In the genomic region with DNA sequence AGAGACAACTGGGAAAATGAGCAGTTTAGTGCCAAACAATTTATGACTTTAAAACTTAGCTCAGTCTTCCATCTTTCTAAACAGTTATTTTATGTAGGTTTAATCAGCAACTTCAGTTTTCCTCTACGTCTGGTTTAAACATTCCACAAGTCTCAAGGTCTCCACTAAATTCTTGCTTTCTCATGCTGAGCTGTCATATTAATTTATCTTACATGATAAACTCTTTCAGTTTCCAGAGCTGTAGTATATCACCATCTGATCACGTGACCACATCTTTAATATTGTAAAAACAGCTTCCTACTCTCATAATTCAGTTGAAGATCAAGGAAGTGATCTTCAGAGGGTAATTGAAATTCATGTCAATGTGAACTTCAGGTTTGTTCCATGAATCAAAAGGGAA, we compare ENCODE assay signal across 29 cellular contexts.
DNase-seq lines count a peak whose midpoint lies in the region; ATAC-seq, FAIRE-seq and TF ChIP-seq lines count a peak whose summit lies in the region.
"Had no signal": no experiment of that assay in that cellular context is flagged by ENCODE, and none has a peak within 500 bp of the region (broad histone marks: within the 10 kb centered on the region; RNA-seq: fewer than 3 reads in every experiment).

No MANE protein-coding gene starts in this region.

- H3K27me3 ChIP-seq in GM12878 (replicated peaks in 1 of 2; ENCODE audit: control insufficient read depth in 2 of 2, insufficient read depth in 2 of 2, low read length in 1 of 2) (no peaks in the 10 kb centered on the region), GM23338 (ENCODE audit: insufficient read depth) (no peaks in the 10 kb centered on the region)
- H3K27me3 ChIP-seq: hepatocyte, tibial nerve had no signal

- FAIRE-seq in GM12878 (lab: Jason Lieb, UNC), result no peak
- FAIRE-seq: bronchial epithelial cell, frontal cortex, GM12892, TTC549 had no signal

- H3K4me1 ChIP-seq in GM12878 (ENCODE audit: control insufficient read depth, insufficient read depth, low read length) (no peaks in the 10 kb centered on the region), GM23338 (ENCODE audit: insufficient read depth) (no peaks in the 10 kb centered on the region)
- H3K4me1 ChIP-seq: tibial nerve had no signal

- POLR2A ChIA-PET in GM12878 (lab: Charles Lee), result no interaction called here

- 25% methylated on average over 2 of the region's 2 CpGs for WGBS in GM12878 (ENCODE audit: insufficient coverage, insufficient replicate concordance, low lambda C conversion rate, missing lambda C conversion rate)

- TF ChIP-seq RAD21 in GM12878 (IDR thresholded peaks at IDR 0.05; ENCODE audit: insufficient read depth, low read depth, low read length), result no peak

- no peaks in the 10 kb centered on the region for H3K36me3 ChIP-seq in GM12878 (ENCODE audit: control insufficient read depth in 2 of 2, insufficient read depth in 2 of 2, low read length in 1 of 2)
- no peaks in the 10 kb centered on the region for H3K36me3 ChIP-seq in GM23338 (ENCODE audit: insufficient read depth)
- H3K36me3 ChIP-seq: tibial nerve had no signal

- no peak overlapping the region for H2AFZ ChIP-seq in GM12878 (ENCODE audit: control insufficient read depth, low read depth, low read length)
- no peak overlapping the region for H2AFZ ChIP-seq in GM23338
- H2AFZ ChIP-seq: hepatocyte had no signal

- no peaks in the 10 kb centered on the region for H3K9me2 ChIP-seq in GM23338 (ENCODE audit: insufficient read depth)

- no peak for TF ChIP-seq EP300 in GM12878 (IDR thresholded peaks at IDR 0.05; ENCODE audit: borderline replicate concordance in 1 of 2, control insufficient read depth in 1 of 2, low read depth in 2 of 2, low read length in 2 of 2)

- H3K27ac ChIP-seq in GM12878 (ENCODE audit: control insufficient read depth, insufficient read depth), result no peak overlapping the region
- H3K27ac ChIP-seq in GM23338 (ENCODE audit: low read depth), result no peak overlapping the region
- H3K27ac ChIP-seq: coronary artery, hepatocyte, tibial nerve had no signal

- H3K27ac Mint-ChIP-seq in Calu3 (ENCODE audit: unreplicated experiment) (peak overlapping the region; percentile 27), GM23338 (no peak overlapping the region)
- H3K27ac Mint-ChIP-seq: activated CD8-positive, alpha-beta T cell treated with anti-CD3 and anti-CD28 coated beads, Interleukin-2, amount 10 ng/mL, durations not matched to agents 7 days and 5 days; activated T-helper 17 cell treated with anti-CD3 and anti-CD28 coated beads, Interleukin-2, amount 50 U/mL, for 72 hours; CD8-positive, alpha-beta memory T cell; stimulated activated effector memory CD8-positive, alpha-beta T cell treated with anti-CD3 and anti-CD28 coated beads, Interleukin-12 subunit alpha, Interleukin-12 subunit beta, amount 100 ng/mL, for 72 hours; T-helper 1 cell treated with Interleukin-12 subunit alpha and Interleukin-12 subunit beta and Interleukin-4 antibody, amounts not matched to agents 30 μg/mL and 1 μg/mL, for 36 hours had no signal

- DNase-seq in Calu3 (no peak), OCI-M1 (lab: John Stamatoyannopoulos, UW) (peak; percentile 87), GM12878 (ENCODE audit: low read depth, low spot score) (no peak), left kidney (ENCODE audit: low read depth, low spot score) (peak; percentile 7), DMS153 (lab: John Stamatoyannopoulos, UW) (no peak), NCI-H524 (lab: John Stamatoyannopoulos, UW) (no peak), GM23338 (ENCODE audit: low spot score) (no peak)
- DNase-seq: activated CD4-positive, alpha-beta T cell treated with anti-CD3 and anti-CD28 coated beads for 1 hour; activated CD8-positive, alpha-beta T cell treated with anti-CD3 and anti-CD28 coated beads, Interleukin-2, amount 10 ng/mL, durations not matched to agents 7 days and 5 days; activated naive CD4-positive, alpha-beta T cell treated with anti-CD3 and anti-CD28 coated beads, Interleukin-2, amount 50 U/mL, for 16 hours; CD8-positive, alpha-beta memory T cell; effector memory CD4-positive, alpha-beta T cell; NCI-H1092 treated with DMSO at 0.1 percent for 48 hours; NCI-H1694 treated with DMSO at 0.1 percent for 48 hours; RPMI8226; stimulated activated CD4-positive, alpha-beta T cell treated with anti-CD3 and anti-CD28 coated beads, Interleukin-15, amount 100 ng/mL, for 24 hours had no signal

- H3K4me2 ChIP-seq in GM12878 (ENCODE audit: control insufficient read depth, insufficient read depth) (no peak overlapping the region), GM23338 (no peak overlapping the region)
- H3K4me2 ChIP-seq: hepatocyte had no signal

- CTCF ChIA-PET in Calu3 (lab: Charles Lee), result interaction anchor here (0.6 kb wide), 1 partner anchor 1470 kb away, joined by 4 read pairs; no protein-coding TSS in a partner anchor
- CTCF ChIA-PET in GM12878 (lab: Yijun Ruan, JAX), result no interaction called here

- no peaks in the 10 kb centered on the region for H3F3A ChIP-seq in GM23338 (replicated peaks; ENCODE audit: low read depth)

- H3K9me3 Mint-ChIP-seq in Calu3 (ENCODE audit: low read depth, unreplicated experiment), result peaks cover 2% of the 10 kb centered on the region
- H3K9me3 Mint-ChIP-seq in GM23338, result no peaks in the 10 kb centered on the region
- H3K9me3 Mint-ChIP-seq: nephron; T-helper 1 cell treated with Interleukin-12 subunit alpha and Interleukin-12 subunit beta and Interleukin-4 antibody, amounts not matched to agents 30 μg/mL and 1 μg/mL, for 36 hours had no signal

- TF ChIP-seq POLR2A in GM12878 (IDR thresholded peaks at IDR 0.05; ENCODE audit: low read depth, low read length), result no peak

- no peaks in the 10 kb centered on the region for H3K9me3 ChIP-seq in GM12878 (replicated peaks; ENCODE audit: control insufficient read depth, insufficient read depth, low read length)
- H3K9me3 ChIP-seq: tibial nerve had no signal

- BruUV-seq in Calu3 (replicated peaks; lab: Mats Ljungman, UMichigan) (no TSS peak), GM12878 (replicated peaks; lab: Mats Ljungman, UMichigan) (no TSS peak)

- H3K4me1 Mint-ChIP-seq in Calu3 (ENCODE audit: low read depth, unreplicated experiment) (peaks cover 9% of the 10 kb centered on the region), GM23338 (peaks cover 22% of the 10 kb centered on the region)
- H3K4me1 Mint-ChIP-seq: activated T-helper 17 cell treated with anti-CD3 and anti-CD28 coated beads, Interleukin-2, amount 50 U/mL, for 72 hours; CD8-positive, alpha-beta memory T cell; nephron; stimulated activated effector memory CD8-positive, alpha-beta T cell treated with anti-CD3 and anti-CD28 coated beads, Interleukin-12 subunit alpha, Interleukin-12 subunit beta, amount 100 ng/mL, for 72 hours had no signal

- TF ChIP-seq CTCF in Calu3 (IDR thresholded peaks at IDR 0.05; ENCODE audit: unreplicated experiment) (no peak), GM12878 (IDR thresholded peaks at IDR 0.05 in 2 of 3, conservative IDR thresholded peaks at IDR 0.05 in 1 of 3; ENCODE audit: control insufficient read depth in 2 of 3, extremely low read depth in 1 of 3, insufficient read depth in 1 of 3, low read depth in 3 of 3, low read length in 3 of 3) (no peak), GM23338 (conservative IDR thresholded peaks at IDR 0.05; ENCODE audit: low read depth in 2 of 2) (no peak)

- H3K4me3 ChIP-seq in GM12878 (no peak overlapping the region), GM23338 (no peak overlapping the region)
- H3K4me3 ChIP-seq: coronary artery, hepatocyte, tibial nerve had no signal

- H3K27me3 Mint-ChIP-seq in Calu3 (ENCODE audit: unreplicated experiment) (no peaks in the 10 kb centered on the region), GM23338 (ENCODE audit: insufficient read depth, low read depth, poor library complexity) (peaks cover 4% of the 10 kb centered on the region)
- H3K27me3 Mint-ChIP-seq: activated T-helper 17 cell treated with anti-CD3 and anti-CD28 coated beads, Interleukin-2, amount 50 U/mL, for 72 hours; CD8-positive, alpha-beta memory T cell had no signal

- RAD21 ChIA-PET in GM12878 (lab: Charles Lee; ENCODE audit: unreplicated experiment), result no interaction called here

- SMC1A ChIA-PET in GM12878 (lab: Charles Lee; ENCODE audit: uncharacterized antibody, unreplicated experiment), result no interaction called here

- no peak for ATAC-seq in GM12878
- no peak for ATAC-seq in HG02840 (IDR thresholded peaks at IDR 0.05; ENCODE audit: low FRiP score, unreplicated experiment)
- ATAC-seq in GM23338, result no peak
- ATAC-seq: activated CD8-positive, alpha-beta T cell treated with anti-CD3 and anti-CD28 coated beads, Interleukin-2, amount 10 ng/mL, durations not matched to agents 7 days and 5 days; activated T-helper 17 cell treated with anti-CD3 and anti-CD28 coated beads, Interleukin-2, amount 50 U/mL, for 72 hours; HCT116; stimulated activated effector memory CD8-positive, alpha-beta T cell treated with anti-CD3 and anti-CD28 coated beads, Interleukin-12 subunit alpha, Interleukin-12 subunit beta, amount 100 ng/mL, for 72 hours had no signal

- H3K79me2 ChIP-seq in GM12878 (ENCODE audit: control insufficient read depth, insufficient read depth, low read length), result no peaks in the 10 kb centered on the region
- H3K79me2 ChIP-seq in GM23338 (replicated peaks; ENCODE audit: insufficient read depth), result no peaks in the 10 kb centered on the region
- H3K79me2 ChIP-seq: hepatocyte had no signal

- in situ Hi-C loops in GM12878 (cut with MboI), result no loop called here

- H3K36me3 Mint-ChIP-seq in Calu3 (ENCODE audit: insufficient read depth, unreplicated experiment), result no peaks in the 10 kb centered on the region
- H3K36me3 Mint-ChIP-seq in GM23338 (ENCODE audit: low read depth), result no peaks in the 10 kb centered on the region
- H3K36me3 Mint-ChIP-seq: CD8-positive, alpha-beta memory T cell; stimulated activated effector memory CD8-positive, alpha-beta T cell treated with anti-CD3 and anti-CD28 coated beads, Interleukin-12 subunit alpha, Interleukin-12 subunit beta, amount 100 ng/mL, for 72 hours had no signal

- intact Hi-C loops in Calu3 (cut with micrococcal nuclease; ENCODE audit: unreplicated experiment), result no loop called here
- intact Hi-C loops in GM12878 (cut with micrococcal nuclease; ENCODE audit: unreplicated experiment), result no loop called here

- no peak overlapping the region for H3K9ac ChIP-seq in GM12878 (ENCODE audit: control insufficient read depth, insufficient read depth, low read length)

- H4K20me1 ChIP-seq in GM12878 (ENCODE audit: control insufficient read depth, insufficient read depth) (no peaks in the 10 kb centered on the region), GM23338 (replicated peaks; ENCODE audit: insufficient read depth) (no peaks in the 10 kb centered on the region)

- no peak overlapping the region for H3K4me3 Mint-ChIP-seq in Calu3 (ENCODE audit: low read depth, unreplicated experiment)
- H3K4me3 Mint-ChIP-seq in GM23338, result no peak overlapping the region
- H3K4me3 Mint-ChIP-seq: activated CD8-positive, alpha-beta T cell treated with anti-CD3 and anti-CD28 coated beads, Interleukin-2, amount 10 ng/mL, durations not matched to agents 7 days and 5 days; activated T-helper 17 cell treated with anti-CD3 and anti-CD28 coated beads, Interleukin-2, amount 50 U/mL, for 72 hours; CD8-positive, alpha-beta memory T cell; nephron; stimulated activated effector memory CD8-positive, alpha-beta T cell treated with anti-CD3 and anti-CD28 coated beads, Interleukin-12 subunit alpha, Interleukin-12 subunit beta, amount 100 ng/mL, for 72 hours; T-helper 1 cell treated with Interleukin-12 subunit alpha and Interleukin-12 subunit beta and Interleukin-4 antibody, amounts not matched to agents 30 μg/mL and 1 μg/mL, for 36 hours had no signal

TF ChIP-seq in GM23338, 12 proteins besides CTCF, POLR2A, EP300 and RAD21 (continues in another document):
- no peak for TF ChIP-seq EZH2 (IDR thresholded peaks at IDR 0.05; ENCODE audit: low read depth, unreplicated experiment)

Comparison
In these comparisons a context has a peak if more than half of its experiments do, and no peak if none do; other contexts are left out.
1. DNase-seq: peak in OCI-M1 (single experiment) and left kidney (single experiment); none in Calu3 (single experiment), GM12878 (single experiment), DMS153 (single experiment), NCI-H524 (0 of 2) and GM23338 (single experiment).